Comparison of ENCODE assay signal across 17 cellular contexts in genomic region chr15:48628832-48629231, GRCh38. TPM values are rescaled to one million over a fixed set of nuclear protein-coding genes. Genes with fewer than 3 reads are reported as not detected.
DNase-seq lines count a peak whose midpoint lies in the region; ATAC-seq, FAIRE-seq and TF ChIP-seq lines count a peak whose summit lies in the region.
"Had no signal": no experiment of that assay in that cellular context is flagged by ENCODE, and none has a peak within 500 bp of the region (broad histone marks: within the 10 kb centered on the region; RNA-seq: fewer than 3 reads in every experiment).

No MANE protein-coding gene starts in this region.

- peaks cover 42% of the 10 kb centered on the region for H3K36me3 ChIP-seq in osteoblast (ENCODE audit: insufficient read depth, low read length)

- no peak overlapping the region for H2AFZ ChIP-seq in osteoblast (ENCODE audit: low read length)

- peak; percentile 28 for DNase-seq in AG20443 (ENCODE audit: low spot score)
- DNase-seq in RPMI7951 (ENCODE audit: low read depth), result peak; percentile 40
- peak; percentile 67 for DNase-seq in choroid plexus epithelial cell (ENCODE audit: low read depth)
- no peak for DNase-seq in osteoblast (ENCODE audit: insufficient read length, low spot score, missing footprints)
- no peak for DNase-seq in activated CD4-positive, alpha-beta T cell treated with anti-CD3 and anti-CD28 coated beads for 4 hours
- DNase-seq in H54 (ENCODE audit: insufficient read length, low spot score), result no peak
- no peak for DNase-seq in RCC 7860 (ENCODE audit: low spot score)
- DNase-seq: CD4-positive, alpha-beta T cell; DMS153; H9; NCI-H1436; NCI-H1930; NCI-H526; PC-3 had no signal

- no peak for TF ChIP-seq CTCF in choroid plexus epithelial cell (conservative IDR thresholded peaks at IDR 0.05; ENCODE audit: low read depth, low read length)
- no peak for TF ChIP-seq CTCF in osteoblast (IDR thresholded peaks at IDR 0.05; ENCODE audit: extremely low read depth, low read depth, low read length)

- H3K4me3 ChIP-seq in choroid plexus epithelial cell (ENCODE audit: low read depth, low read length), result no peak overlapping the region
- H3K4me3 ChIP-seq in osteoblast (ENCODE audit: insufficient read depth, low read length), result no peak overlapping the region

- no peaks in the 10 kb centered on the region for H3K9me3 ChIP-seq in osteoblast (ENCODE audit: low read depth, low read length)

- peaks cover 99% of the 10 kb centered on the region for H3K79me2 ChIP-seq in osteoblast (ENCODE audit: insufficient read depth, low read length)

- FAIRE-seq in H54 (lab: Jason Lieb, UNC), result no peak
- no peak for FAIRE-seq in RCC 7860 (lab: Jason Lieb, UNC)
- FAIRE-seq: GM12892 had no signal

- peaks cover 77% of the 10 kb centered on the region for H3K4me1 ChIP-seq in osteoblast (ENCODE audit: insufficient read depth, low read length)

- TF ChIP-seq POLR2A in H54 (IDR thresholded peaks at IDR 0.05; ENCODE audit: low read depth, low read length), result no peak

- H4K20me1 ChIP-seq in osteoblast (ENCODE audit: insufficient read depth, low read length), result peaks cover 65% of the 10 kb centered on the region

- no peak overlapping the region for H3K4me2 ChIP-seq in osteoblast (ENCODE audit: insufficient read depth, low read length)
- H3K4me2 ChIP-seq: KMS-11 had no signal

- H3K27me3 ChIP-seq in osteoblast (ENCODE audit: insufficient read depth, low read length), result no peaks in the 10 kb centered on the region

- no peak for ATAC-seq in GM19351 (IDR thresholded peaks at IDR 0.05; ENCODE audit: unreplicated experiment)
- ATAC-seq: PC-3 had no signal

- peak overlapping the region; percentile 82 for H3K27ac ChIP-seq in osteoblast (ENCODE audit: low read depth, low read length)
- H3K27ac ChIP-seq: KMS-11 had no signal

RNA-seq across cellular contexts. Expression of gene FBN1, which starts 16.7 kb away (rescaled TPM):
- total RNA-seq in RPMI7951 (2014; rRNA removed; shearing (Covaris generic)), result 194 and 208 TPM in 2 replicates
- 1,453 and 1,556 TPM in 2 replicates for total RNA-seq in osteoblast

Comparison
In these comparisons a context has a peak if more than half of its experiments do, and no peak if none do; other contexts are left out.
1. DNase-seq: peak in AG20443 (single experiment), RPMI7951 (single experiment) and choroid plexus epithelial cell (single experiment); none in osteoblast (single experiment), activated CD4-positive, alpha-beta T cell treated with anti-CD3 and anti-CD28 coated beads for 4 hours (0 of 2), H54 (single experiment) and RCC 7860 (single experiment).